ENCODE assay signal across 1 cellular context in the genomic region with DNA sequence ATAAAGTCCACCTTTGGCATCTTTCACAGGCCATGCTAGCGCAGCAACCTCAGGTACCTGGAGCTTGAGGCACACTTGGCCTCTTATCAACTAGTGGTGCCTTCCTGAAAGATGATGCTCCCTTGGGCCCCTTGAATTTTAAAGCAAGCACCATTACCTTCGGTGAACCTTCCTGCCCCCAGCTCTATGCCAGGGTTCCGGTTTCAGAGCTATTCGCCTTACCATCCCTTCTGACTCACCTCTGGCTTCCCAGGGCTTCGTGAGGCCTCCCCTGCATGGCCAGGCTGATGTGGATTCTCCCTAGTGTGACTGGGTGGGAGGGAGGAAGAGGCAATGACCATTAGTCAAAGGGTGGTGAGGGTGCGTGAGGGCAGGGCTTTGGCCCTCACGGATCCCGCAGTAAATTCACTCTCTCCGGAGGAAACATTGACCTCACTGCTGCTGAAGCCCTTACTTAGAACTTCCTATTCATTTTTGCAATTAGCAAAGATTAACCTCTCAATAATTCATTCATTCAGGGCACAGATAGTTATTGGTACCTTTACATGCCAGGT.
TF ChIP-seq lines count a peak whose summit lies in the region.

No MANE protein-coding gene starts in this region.

TF ChIP-seq in SK-N-SH, 30 proteins besides CTCF, POLR2A, EP300 and RAD21 (continued from another document):
- TF ChIP-seq TAF1 (IDR thresholded peaks at IDR 0.05; ENCODE audit: borderline replicate concordance, low read depth, low read length) = 0 out of 2 replicates have a peak, but pooled peaks have one; percentile 11
- no peak for TF ChIP-seq CHD2 (IDR thresholded peaks at IDR 0.05; ENCODE audit: low read length, partially characterized antibody)
- no peak for TF ChIP-seq MXI1 (IDR thresholded peaks at IDR 0.05; ENCODE audit: low read depth, low read length)
- TF ChIP-seq, protein P1, sequence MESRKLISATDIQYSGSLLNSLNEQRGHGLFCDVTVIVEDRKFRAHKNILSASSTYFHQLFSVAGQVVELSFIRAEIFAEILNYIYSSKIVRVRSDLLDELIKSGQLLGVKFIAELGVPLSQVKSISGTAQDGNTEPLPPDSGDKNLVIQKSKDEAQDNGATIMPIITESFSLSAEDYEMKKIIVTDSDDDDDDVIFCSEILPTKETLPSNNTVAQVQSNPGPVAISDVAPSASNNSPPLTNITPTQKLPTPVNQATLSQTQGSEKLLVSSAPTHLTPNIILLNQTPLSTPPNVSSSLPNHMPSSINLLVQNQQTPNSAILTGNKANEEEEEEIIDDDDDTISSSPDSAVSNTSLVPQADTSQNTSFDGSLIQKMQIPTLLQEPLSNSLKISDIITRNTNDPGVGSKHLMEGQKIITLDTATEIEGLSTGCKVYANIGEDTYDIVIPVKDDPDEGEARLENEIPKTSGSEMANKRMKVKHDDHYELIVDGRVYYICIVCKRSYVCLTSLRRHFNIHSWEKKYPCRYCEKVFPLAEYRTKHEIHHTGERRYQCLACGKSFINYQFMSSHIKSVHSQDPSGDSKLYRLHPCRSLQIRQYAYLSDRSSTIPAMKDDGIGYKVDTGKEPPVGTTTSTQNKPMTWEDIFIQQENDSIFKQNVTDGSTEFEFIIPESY (IDR thresholded peaks at IDR 0.05; ENCODE audit: borderline replicate concordance, low read depth) = no peak
- no peak for TF ChIP-seq SMC3 (IDR thresholded peaks at IDR 0.05; ENCODE audit: low read depth, low read length)
- TF ChIP-seq FOXM1 (IDR thresholded peaks at IDR 0.05; ENCODE audit: low read depth) = peak; percentile 33; the same call in 1 of the 2 replicates
- peak; percentile 81; the same call in 1 of the 2 replicates for TF ChIP-seq FOSL2 (IDR thresholded peaks at IDR 0.05; ENCODE audit: borderline replicate concordance, low read depth)
- TF ChIP-seq, protein P2, sequence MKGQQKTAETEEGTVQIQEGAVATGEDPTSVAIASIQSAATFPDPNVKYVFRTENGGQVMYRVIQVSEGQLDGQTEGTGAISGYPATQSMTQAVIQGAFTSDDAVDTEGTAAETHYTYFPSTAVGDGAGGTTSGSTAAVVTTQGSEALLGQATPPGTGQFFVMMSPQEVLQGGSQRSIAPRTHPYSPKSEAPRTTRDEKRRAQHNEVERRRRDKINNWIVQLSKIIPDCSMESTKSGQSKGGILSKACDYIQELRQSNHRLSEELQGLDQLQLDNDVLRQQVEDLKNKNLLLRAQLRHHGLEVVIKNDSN (IDR thresholded peaks at IDR 0.05; ENCODE audit: borderline replicate concordance, low read depth) = no peak
- TF ChIP-seq JUND (IDR thresholded peaks at IDR 0.05) = peak; percentile 67
- no peak for TF ChIP-seq RCOR1 (IDR thresholded peaks at IDR 0.05; ENCODE audit: low read length)
- TF ChIP-seq RXRA (IDR thresholded peaks at IDR 0.05; ENCODE audit: borderline replicate concordance, low read depth) = peak; percentile 57; the same call in 1 of the 2 replicates
- 0 out of 2 replicates have a peak, but pooled peaks have one; percentile 14 for TF ChIP-seq NFIC (IDR thresholded peaks at IDR 0.05; ENCODE audit: borderline replicate concordance)
- TF ChIP-seq FOXJ3 (CRISPR knock-in tag; IDR thresholded peaks at IDR 0.05) = no peak
